Comparison of ENCODE assay signal across 32 cellular contexts in genomic region chr2:63622751-63623150, GRCh38.
"Had no signal": no experiment of that assay in that cellular context is flagged by ENCODE, and none has a peak within 500 bp of the region (broad histone marks: within the 10 kb centered on the region; RNA-seq: fewer than 3 reads in every experiment).

No MANE protein-coding gene starts in this region.

- H3K27me3 ChIP-seq: adrenal gland, ascending aorta, body of pancreas, brain microvascular endothelial cell, breast epithelium, cardiac muscle cell had no signal

- H3K4me1 ChIP-seq: adrenal gland, ascending aorta, body of pancreas, breast epithelium had no signal

- DNase-seq: activated effector memory CD4-positive, alpha-beta T cell treated with anti-CD3 and anti-CD28 coated beads, Interleukin-2, amount 50 U/mL, for 16 hours; activated effector memory CD4-positive, alpha-beta T cell treated with Interleukin-2 at 50 U/mL for 16 hours; activated gamma-delta T cell; activated gamma-delta T cell treated with Interleukin-2 at 50 U/mL for 16 hours; activated naive CD4-positive, alpha-beta T cell; activated naive CD4-positive, alpha-beta T cell treated with anti-CD3 and anti-CD28 coated beads for 36 hours; activated naive CD4-positive, alpha-beta T cell treated with anti-CD3 and anti-CD28 coated beads, Interleukin-2, amount 10 ng/mL, durations not matched to agents 7 days and 5 days; activated naive CD4-positive, alpha-beta T cell treated with anti-CD3 and anti-CD28 coated beads, Interleukin-2, amount 50 U/mL, for 16 hours; activated naive CD4-positive, alpha-beta T cell treated with Interleukin-2 at 50 U/mL for 16 hours; activated naive CD8-positive, alpha-beta T cell treated with anti-CD3 and anti-CD28 coated beads for 36 hours; activated naive CD8-positive, alpha-beta T cell treated with anti-CD3 and anti-CD28 coated beads, Interleukin-2, amount 10 ng/mL, durations not matched to agents 7 days and 5 days; activated naive CD8-positive, alpha-beta T cell treated with anti-CD3 and anti-CD28 coated beads, Interleukin-2, amount 50 U/mL, for 24 hours; activated T-cell treated with anti-CD3 and anti-CD28 coated beads, Interleukin-2, amount 50 U/mL, for 1 hour; activated T-cell treated with anti-CD3 and anti-CD28 coated beads, Interleukin-2, amount 50 U/mL, for 24 hours; activated T-cell treated with anti-CD3 and anti-CD28 coated beads, Interleukin-2, amount 50 U/mL, for 4 hours; activated T-cell treated with anti-CD3 and anti-CD28 coated beads, Interleukin-2, amount 50 U/mL, for 48 hours; activated T-cell treated with anti-CD3 and anti-CD28 coated beads, Interleukin-2, amount 50 U/mL, for 72 hours; adrenal gland; amniotic stem cell; amygdala; anterior cingulate cortex; aorta; body of pancreas; brain microvascular endothelial cell; caudate nucleus; central memory CD4-positive, alpha-beta T cell; cerebellar nuclear complex had no signal

- H3K27ac ChIP-seq: adrenal gland, ascending aorta, body of pancreas, brain microvascular endothelial cell, breast epithelium, cardiac muscle cell had no signal

- H3K9me3 ChIP-seq: adrenal gland, ascending aorta, body of pancreas, breast epithelium had no signal

- H3K4me3 ChIP-seq: adrenal gland, ascending aorta, body of pancreas, breast epithelium, cardiac muscle cell had no signal

- ATAC-seq: activated naive CD4-positive, alpha-beta T cell treated with anti-CD3 and anti-CD28 coated beads, Interleukin-2, amount 50 U/mL, for 72 hours; activated naive CD8-positive, alpha-beta T cell treated with anti-CD3 and anti-CD28 coated beads, Interleukin-2, amount 50 U/mL, for 24 hours; activated T-cell treated with anti-CD3 and anti-CD28 coated beads, Interleukin-2, amount 50 U/mL, for 4 hours; activated T-cell treated with anti-CD3 and anti-CD28 coated beads, Interleukin-2, amount 50 U/mL, for 72 hours; activated T-helper 17 cell treated with anti-CD3 and anti-CD28 coated beads, Interleukin-2, amount 50 U/mL, for 72 hours; body of pancreas had no signal

- H3K36me3 ChIP-seq: adrenal gland, ascending aorta, brain microvascular endothelial cell, breast epithelium, cardiac muscle cell had no signal
